ENCODE assay signal across 8 cellular contexts in genomic region chr17:77235370-77236080, GRCh38.
A peak's percentile ranks its signal among the peaks of the same experiment; 100 is the strongest.
DNase-seq lines count a peak whose midpoint lies in the region; ATAC-seq lines count a peak whose summit lies in the region.

No MANE protein-coding gene starts in this region.

- 31% methylated on average over 15 of the region's 15 CpGs for WGBS in right cardiac atrium

- no peak overlapping the region for H3K4me3 ChIP-seq in right cardiac atrium (ENCODE audit: low read length)

- DNase-seq in activated T-cell treated with anti-CD3 and anti-CD28 coated beads, Interleukin-2, amount 50 U/mL, for 4 hours = no peak
- DNase-seq in activated T-cell treated with anti-CD3 and anti-CD28 coated beads, Interleukin-2, amount 50 U/mL, for 1 hour = no peak
- DNase-seq in right cardiac atrium (peak; percentile 60 to 84 (median 82)), cerebellum (ENCODE audit: low spot score) (no peak)
- DNase-seq in stimulated activated CD4-positive, alpha-beta T cell treated with anti-CD3 and anti-CD28 coated beads, Interleukin-2, amount 100 ng/mL, for 48 hours = peak; percentile 7 to 13
- DNase-seq in activated effector memory CD4-positive, alpha-beta T cell treated with anti-CD3 and anti-CD28 coated beads, Interleukin-2, amount 50 U/mL, for 16 hours = no peak

- H3K4me1 ChIP-seq in right cardiac atrium (ENCODE audit: control insufficient read depth, insufficient read depth, low read length) = peaks cover 4% of the 10 kb centered on the region

- peak overlapping the region; percentile 72 for H3K4me3 Mint-ChIP-seq in activated T-cell treated with anti-CD3 and anti-CD28 coated beads, Interleukin-2, amount 50 U/mL, for 4 hours
- H3K4me3 Mint-ChIP-seq in activated T-helper 17 cell treated with anti-CD3 and anti-CD28 coated beads, Interleukin-2, amount 50 U/mL, for 72 hours = peak overlapping the region; percentile 72

- H3K9me3 Mint-ChIP-seq in activated T-cell treated with anti-CD3 and anti-CD28 coated beads, Interleukin-2, amount 50 U/mL, for 4 hours = no peaks in the 10 kb centered on the region
- no peaks in the 10 kb centered on the region for H3K9me3 Mint-ChIP-seq in activated T-helper 17 cell treated with anti-CD3 and anti-CD28 coated beads, Interleukin-2, amount 50 U/mL, for 72 hours

- H3K27ac ChIP-seq in right cardiac atrium (ENCODE audit: low read length) = peak overlapping the region; percentile 1

- peak; percentile 23 to 51 for ATAC-seq in activated T-cell treated with anti-CD3 and anti-CD28 coated beads, Interleukin-2, amount 50 U/mL, for 4 hours
- ATAC-seq in activated T-helper 17 cell treated with anti-CD3 and anti-CD28 coated beads, Interleukin-2, amount 50 U/mL, for 72 hours (replicated peaks) = peak; percentile 24
- peak; percentile 49 to 65 for ATAC-seq in right cardiac atrium
- no peak for ATAC-seq in GM19035 (IDR thresholded peaks at IDR 0.05; ENCODE audit: unreplicated experiment)

- peaks cover 11% of the 10 kb centered on the region for H3K4me1 Mint-ChIP-seq in activated T-cell treated with anti-CD3 and anti-CD28 coated beads, Interleukin-2, amount 50 U/mL, for 4 hours (ENCODE audit: low read depth)
- peaks cover 11% of the 10 kb centered on the region for H3K4me1 Mint-ChIP-seq in activated T-helper 17 cell treated with anti-CD3 and anti-CD28 coated beads, Interleukin-2, amount 50 U/mL, for 72 hours

- no peaks in the 10 kb centered on the region for H3K27me3 Mint-ChIP-seq in activated T-cell treated with anti-CD3 and anti-CD28 coated beads, Interleukin-2, amount 50 U/mL, for 4 hours (ENCODE audit: low read depth)
- no peaks in the 10 kb centered on the region for H3K27me3 Mint-ChIP-seq in activated T-helper 17 cell treated with anti-CD3 and anti-CD28 coated beads, Interleukin-2, amount 50 U/mL, for 72 hours

- H3K9me3 ChIP-seq in right cardiac atrium (ENCODE audit: control insufficient read depth, low read length) = no peaks in the 10 kb centered on the region

- no peaks in the 10 kb centered on the region for H3K36me3 Mint-ChIP-seq in activated T-cell treated with anti-CD3 and anti-CD28 coated beads, Interleukin-2, amount 50 U/mL, for 4 hours (ENCODE audit: insufficient read depth)
- H3K36me3 Mint-ChIP-seq in activated T-helper 17 cell treated with anti-CD3 and anti-CD28 coated beads, Interleukin-2, amount 50 U/mL, for 72 hours (ENCODE audit: low read depth) = no peaks in the 10 kb centered on the region

- intact Hi-C loops in right cardiac atrium (cut with DNase I) = no loop called here

- H3K27ac Mint-ChIP-seq in activated T-helper 17 cell treated with anti-CD3 and anti-CD28 coated beads, Interleukin-2, amount 50 U/mL, for 72 hours = peak overlapping the region; percentile 84

- no peaks in the 10 kb centered on the region for H3K27me3 ChIP-seq in right cardiac atrium (ENCODE audit: control insufficient read depth, insufficient read depth)

Comparison
In these comparisons a context has a peak if more than half of its experiments do, and no peak if none do; other contexts are left out.
1. DNase-seq: peak in right cardiac atrium (3 of 3) and stimulated activated CD4-positive, alpha-beta T cell treated with anti-CD3 and anti-CD28 coated beads, Interleukin-2, amount 100 ng/mL, for 48 hours (2 of 2); none in activated T-cell treated with anti-CD3 and anti-CD28 coated beads, Interleukin-2, amount 50 U/mL, for 4 hours (single experiment), activated T-cell treated with anti-CD3 and anti-CD28 coated beads, Interleukin-2, amount 50 U/mL, for 1 hour (single experiment), cerebellum (single experiment) and activated effector memory CD4-positive, alpha-beta T cell treated with anti-CD3 and anti-CD28 coated beads, Interleukin-2, amount 50 U/mL, for 16 hours (single experiment).